ENCODE assay signal across 8 cellular contexts in the genomic region with DNA sequence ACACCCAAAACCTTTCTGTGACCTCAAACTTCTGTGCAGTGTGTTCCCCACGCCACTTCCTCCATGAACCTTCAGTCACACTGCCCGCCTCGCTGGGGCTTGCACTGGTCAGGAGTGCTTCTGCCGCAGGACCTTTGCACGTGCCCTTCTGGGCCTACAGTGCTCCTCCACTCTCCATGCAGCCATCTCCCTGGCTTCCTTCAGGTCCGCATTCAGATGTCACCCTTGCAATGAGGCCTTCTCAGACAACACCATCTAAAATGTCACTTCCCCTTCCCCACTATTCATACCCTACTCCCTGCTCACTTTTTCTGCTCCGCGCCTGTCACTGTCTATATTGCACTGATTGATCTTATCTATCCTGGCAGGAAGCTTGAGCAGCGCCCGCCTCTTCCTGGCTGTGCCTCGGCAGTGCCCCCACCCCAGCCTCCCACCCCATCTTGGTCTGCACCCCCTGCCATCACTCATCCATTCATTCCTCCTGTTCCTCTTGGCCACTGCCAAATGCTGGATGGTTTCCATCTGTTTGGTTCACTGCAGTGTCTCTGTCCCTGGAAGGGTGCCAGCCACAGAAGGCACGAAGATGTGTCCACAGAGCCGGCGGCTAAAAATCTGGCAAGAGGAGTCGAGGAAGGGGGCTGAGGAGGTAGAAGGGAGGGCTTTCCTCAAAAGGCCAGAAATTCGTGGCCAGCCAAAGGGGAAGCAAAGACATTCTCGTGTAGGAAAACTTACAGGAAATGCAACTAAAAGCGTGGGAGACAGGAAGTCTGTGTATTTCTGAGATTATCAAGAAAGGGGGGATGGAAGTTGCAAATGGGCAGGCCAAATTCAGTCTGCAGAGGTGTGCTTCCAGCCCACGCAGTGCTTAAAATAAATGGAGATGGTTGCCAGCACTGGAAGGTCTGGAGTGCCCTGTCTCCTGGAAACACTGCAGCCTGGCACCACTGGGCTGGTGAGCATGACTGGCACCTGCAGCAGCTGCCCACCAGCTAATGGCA. TPM values are rescaled to one million over a fixed set of nuclear protein-coding genes. Genes with fewer than 3 reads are reported as not detected.
DNase-seq lines count a peak whose midpoint lies in the region; ATAC-seq and TF ChIP-seq lines count a peak whose summit lies in the region.

No MANE protein-coding gene starts in this region.

- intact Hi-C loops in prostate gland (cut with DNase I): no loop called here

- peaks cover 68% of the 10 kb centered on the region for H3K4me1 Mint-ChIP-seq in activated T-helper 17 cell treated with anti-CD3 and anti-CD28 coated beads, Interleukin-2, amount 50 U/mL, for 72 hours

- WGBS in prostate gland: 32% methylated on average over 19 of the region's 19 CpGs

- TF ChIP-seq POLR2A in prostate gland (IDR thresholded peaks at IDR 0.05): no peak

- H3K27me3 ChIP-seq in BE2C (no peaks in the 10 kb centered on the region), prostate gland (replicated peaks; ENCODE audit: insufficient read depth) (no peaks in the 10 kb centered on the region)

- H3K4me1 ChIP-seq in BE2C (0 out of 2 replicates have a peak, but pooled peaks cover 4% of the 10 kb centered on the region), prostate gland (replicated peaks) (peaks cover 5% of the 10 kb centered on the region)

- H3K27me3 Mint-ChIP-seq in activated T-helper 17 cell treated with anti-CD3 and anti-CD28 coated beads, Interleukin-2, amount 50 U/mL, for 72 hours: no peaks in the 10 kb centered on the region

- H3K9me3 Mint-ChIP-seq in activated T-helper 17 cell treated with anti-CD3 and anti-CD28 coated beads, Interleukin-2, amount 50 U/mL, for 72 hours: peaks cover 3% of the 10 kb centered on the region

- peak overlapping the region; percentile 70 for H3K4me3 Mint-ChIP-seq in activated T-helper 17 cell treated with anti-CD3 and anti-CD28 coated beads, Interleukin-2, amount 50 U/mL, for 72 hours

- H3K9me3 ChIP-seq in BE2C: no peaks in the 10 kb centered on the region
- no peaks in the 10 kb centered on the region for H3K9me3 ChIP-seq in prostate gland

- DNase-seq in BE2C (peak; percentile 90), Kasumi-1 (lab: John Stamatoyannopoulos, UW) (peak; percentile 52 to 59), foreskin fibroblast (peak; percentile 76 to 90), prostate gland (ENCODE audit: low spot score) (peak; percentile 63), NCI-H1105 treated with DMSO at 0.1 percent for 48 hours (lab: John Stamatoyannopoulos, UW) (no peak)
- DNase-seq in activated CD4-positive, CD25-positive, alpha-beta regulatory T cell (lab: John Stamatoyannopoulos, UW): no peak

- H3K27ac Mint-ChIP-seq in activated T-helper 17 cell treated with anti-CD3 and anti-CD28 coated beads, Interleukin-2, amount 50 U/mL, for 72 hours: peak overlapping the region; percentile 85

- peak overlapping the region; percentile 8 for H3K4me3 ChIP-seq in BE2C (ENCODE audit: low read depth, low read length)
- H3K4me3 ChIP-seq in foreskin fibroblast (ENCODE audit: low read depth in 1 of 2, low read length in 2 of 2): no peak overlapping the region
- H3K4me3 ChIP-seq in prostate gland: no peak overlapping the region

- ATAC-seq in activated T-helper 17 cell treated with anti-CD3 and anti-CD28 coated beads, Interleukin-2, amount 50 U/mL, for 72 hours (replicated peaks): peak; percentile 63
- ATAC-seq in GM21576 (IDR thresholded peaks at IDR 0.05; ENCODE audit: unreplicated experiment): no peak

- H3K36me3 ChIP-seq in BE2C (no peaks in the 10 kb centered on the region), prostate gland (no peaks in the 10 kb centered on the region)

- TF ChIP-seq CTCF in BE2C (IDR thresholded peaks at IDR 0.05; ENCODE audit: low read depth, low read length) (no peak), foreskin fibroblast (IDR thresholded peaks at IDR 0.05; ENCODE audit: low read depth, low read length) (no peak), prostate gland (IDR thresholded peaks at IDR 0.05) (no peak)

- H3K36me3 Mint-ChIP-seq in activated T-helper 17 cell treated with anti-CD3 and anti-CD28 coated beads, Interleukin-2, amount 50 U/mL, for 72 hours (ENCODE audit: low read depth): peaks cover 13% of the 10 kb centered on the region

- H3K27ac ChIP-seq in prostate gland: peak overlapping the region in 1 of 2 donors; percentile 13

RNA-seq across cellular contexts. Expression of gene SYNJ2, which starts 27.5 kb away (rescaled TPM):
- polyA plus RNA-seq in BE2C (2012; ENCODE audit: insufficient read depth, insufficient read length, low read depth): 9.9 TPM
- 10 to 100 TPM; 28.0 to 32.0 TPM for total RNA-seq in activated T-helper 17 cell treated with anti-CD3 and anti-CD28 coated beads, Interleukin-2, amount 50 U/mL, for 72 hours
- total RNA-seq in prostate gland: 10 to 100 TPM; 19.7 to 19.9 TPM

Comparison
In these comparisons a context has a peak if more than half of its experiments do, and no peak if none do; other contexts are left out.
1. DNase-seq: peak in BE2C (single experiment), Kasumi-1 (2 of 2), foreskin fibroblast (2 of 2) and prostate gland (single experiment); none in NCI-H1105 treated with DMSO at 0.1 percent for 48 hours (single experiment) and activated CD4-positive, CD25-positive, alpha-beta regulatory T cell (0 of 4).